In the genomic region with DNA sequence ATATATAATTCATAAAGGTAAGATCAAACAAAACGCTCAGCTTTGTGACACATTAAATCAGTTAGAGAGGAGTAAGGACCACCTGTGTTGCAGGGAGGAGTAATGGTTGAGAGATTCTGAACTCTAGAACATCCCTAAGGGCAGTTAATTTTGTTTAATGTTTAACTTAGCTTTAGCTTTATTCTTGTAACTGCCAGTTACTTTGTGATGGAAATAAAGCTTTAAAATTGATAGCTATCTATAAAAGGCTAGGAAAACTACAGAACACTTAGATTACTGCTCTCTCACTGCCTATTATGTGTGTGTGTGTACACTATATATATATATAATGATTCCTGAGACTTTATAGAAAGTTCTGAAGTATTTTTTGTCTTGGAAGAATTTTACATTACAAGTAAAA, we compare ENCODE assay signal across 12 cellular contexts. TPM values are rescaled to one million over a fixed set of nuclear protein-coding genes. Genes with fewer than 3 reads are reported as not detected.
DNase-seq lines count a peak whose midpoint lies in the region; ATAC-seq and TF ChIP-seq lines count a peak whose summit lies in the region.
"Had no signal": no experiment of that assay in that cellular context is flagged by ENCODE, and none has a peak within 500 bp of the region (broad histone marks: within the 10 kb centered on the region; RNA-seq: fewer than 3 reads in every experiment).

No MANE protein-coding gene starts in this region.

- CTCF ChIA-PET in activated CD8-positive, alpha-beta T cell treated with anti-CD3 and anti-CD28 coated beads for 36 hours (lab: Charles Lee), result interaction anchor here (0.6 to 2.0 kb wide), 3 partner anchors 13 to 655 kb away, joined by 3 to 9 read pairs (median 3); no protein-coding TSS in a partner anchor
- CTCF ChIA-PET in activated CD8-positive, alpha-beta T cell treated with anti-CD3 and anti-CD28 coated beads, Interleukin-2, amount 10 ng/mL, durations not matched to agents 7 days and 5 days (lab: Charles Lee), result interaction anchor here (1.2 to 2.1 kb wide), 2 partner anchors 148 to 190 kb away, joined by 3 to 10 read pairs; no protein-coding TSS in a partner anchor

- no peak for TF ChIP-seq POLR2A in spleen (IDR thresholded peaks at IDR 0.05)

- no peak for ATAC-seq in activated CD8-positive, alpha-beta T cell treated with anti-CD3 and anti-CD28 coated beads for 36 hours
- ATAC-seq in activated CD8-positive, alpha-beta T cell treated with anti-CD3 and anti-CD28 coated beads, Interleukin-2, amount 10 ng/mL, durations not matched to agents 7 days and 5 days, result no peak
- ATAC-seq: activated CD4-positive, CD25-positive, alpha-beta regulatory T cell treated with anti-CD3 and anti-CD28 coated beads, Interleukin-2, amount 50 U/mL, for 24 hours; Right ventricle myocardium inferior had no signal

- H3K4me3 Mint-ChIP-seq in activated CD8-positive, alpha-beta T cell treated with anti-CD3 and anti-CD28 coated beads for 36 hours, result no peak overlapping the region
- no peak overlapping the region for H3K4me3 Mint-ChIP-seq in activated CD8-positive, alpha-beta T cell treated with anti-CD3 and anti-CD28 coated beads, Interleukin-2, amount 10 ng/mL, durations not matched to agents 7 days and 5 days

- H3K27me3 ChIP-seq in spleen (replicated peaks in 1 of 7), result no peaks in the 10 kb centered on the region
- no peaks in the 10 kb centered on the region for H3K27me3 ChIP-seq in tibial artery

- H3K36me3 ChIP-seq in spleen (peaks cover 3 to 99% (median 70%) of the 10 kb centered on the region in 6 donors), tibial artery (peaks cover 55 to 61% (median 57%) of the 10 kb centered on the region in 3 donors)

- no peaks in the 10 kb centered on the region for H3K9me3 Mint-ChIP-seq in activated CD8-positive, alpha-beta T cell treated with anti-CD3 and anti-CD28 coated beads for 36 hours
- no peaks in the 10 kb centered on the region for H3K9me3 Mint-ChIP-seq in activated CD8-positive, alpha-beta T cell treated with anti-CD3 and anti-CD28 coated beads, Interleukin-2, amount 10 ng/mL, durations not matched to agents 7 days and 5 days (ENCODE audit: insufficient read depth)

- peak overlapping the region; percentile 78 for H3K27ac Mint-ChIP-seq in activated CD8-positive, alpha-beta T cell treated with anti-CD3 and anti-CD28 coated beads for 36 hours
- H3K27ac Mint-ChIP-seq in activated CD8-positive, alpha-beta T cell treated with anti-CD3 and anti-CD28 coated beads, Interleukin-2, amount 10 ng/mL, durations not matched to agents 7 days and 5 days, result no peak overlapping the region

- no peaks in the 10 kb centered on the region for H3K27me3 Mint-ChIP-seq in activated CD8-positive, alpha-beta T cell treated with anti-CD3 and anti-CD28 coated beads for 36 hours
- H3K27me3 Mint-ChIP-seq in activated CD8-positive, alpha-beta T cell treated with anti-CD3 and anti-CD28 coated beads, Interleukin-2, amount 10 ng/mL, durations not matched to agents 7 days and 5 days (ENCODE audit: low read depth), result no peaks in the 10 kb centered on the region

- DNase-seq in activated CD8-positive, alpha-beta T cell treated with anti-CD3 and anti-CD28 coated beads for 36 hours, result no peak
- no peak for DNase-seq in activated CD8-positive, alpha-beta T cell treated with anti-CD3 and anti-CD28 coated beads, Interleukin-2, amount 10 ng/mL, durations not matched to agents 7 days and 5 days
- DNase-seq in NCI-H526 (lab: John Stamatoyannopoulos, UW) (peak; percentile 28 to 58), epithelial cell of proximal tubule (ENCODE audit: low read depth) (peak; percentile 45), spleen (no peak), tibial artery (no peak), caudate nucleus (lab: John Stamatoyannopoulos, UW) (no peak), NCI-H510A (lab: John Stamatoyannopoulos, UW) (no peak)
- DNase-seq: NCI-H2081 had no signal

- H3K27ac ChIP-seq in spleen, result peak overlapping the region in 7 of 8 donors; percentile 23 to 68 (median 58)
- H3K27ac ChIP-seq in tibial artery, result peak overlapping the region in 1 of 2 donors; percentile 29
- no peak overlapping the region for H3K27ac ChIP-seq in caudate nucleus (ENCODE audit: low read depth, low read length)
- H3K27ac ChIP-seq: prostate gland had no signal

- peaks cover 31% of the 10 kb centered on the region for H3K4me1 Mint-ChIP-seq in activated CD8-positive, alpha-beta T cell treated with anti-CD3 and anti-CD28 coated beads for 36 hours (ENCODE audit: low read depth)
- H3K4me1 Mint-ChIP-seq in activated CD8-positive, alpha-beta T cell treated with anti-CD3 and anti-CD28 coated beads, Interleukin-2, amount 10 ng/mL, durations not matched to agents 7 days and 5 days (ENCODE audit: low read depth), result peaks cover 25% of the 10 kb centered on the region

- no peaks in the 10 kb centered on the region for H3K9me3 ChIP-seq in spleen
- H3K9me3 ChIP-seq in tibial artery, result no peaks in the 10 kb centered on the region
- H3K9me3 ChIP-seq: prostate gland had no signal

- H3K4me1 ChIP-seq in spleen (peaks cover 6 to 64% (median 30%) of the 10 kb centered on the region in 6 donors), tibial artery (peaks cover 0 to 22% (median 7%) of the 10 kb centered on the region in 4 donors)
- H3K4me1 ChIP-seq: prostate gland had no signal

- POLR2A ChIA-PET in activated CD8-positive, alpha-beta T cell treated with anti-CD3 and anti-CD28 coated beads for 36 hours (lab: Charles Lee), result no interaction called here
- POLR2A ChIA-PET in activated CD8-positive, alpha-beta T cell treated with anti-CD3 and anti-CD28 coated beads, Interleukin-2, amount 10 ng/mL, durations not matched to agents 7 days and 5 days (lab: Charles Lee), result interaction anchor here (2.7 kb wide), 1 partner anchor 50 kb away, joined by 15 read pairs; a partner anchor contains a TSS

- WGBS in spleen, 5 donors, result 46 to 54% (median 51%) methylated on average over 1 of the region's 1 CpG

- H3K4me3 ChIP-seq in epithelial cell of proximal tubule (ENCODE audit: low read depth, low read length) (peak overlapping the region; percentile 2), spleen (no peak overlapping the region), tibial artery (no peak overlapping the region)
- H3K4me3 ChIP-seq: prostate gland had no signal

- no peak for TF ChIP-seq CTCF in activated CD8-positive, alpha-beta T cell treated with anti-CD3 and anti-CD28 coated beads for 36 hours (IDR thresholded peaks at IDR 0.05)
- TF ChIP-seq CTCF in epithelial cell of proximal tubule (conservative IDR thresholded peaks at IDR 0.05; ENCODE audit: low read depth, low read length) (no peak), spleen (IDR thresholded peaks at IDR 0.05 in 8 of 11, conservative IDR thresholded peaks at IDR 0.05 in 3 of 11) (no peak), tibial artery (IDR thresholded peaks at IDR 0.05) (no peak)

- intact Hi-C loops in activated CD8-positive, alpha-beta T cell treated with anti-CD3 and anti-CD28 coated beads for 36 hours (cut with micrococcal nuclease), result loop anchor here (5.0 kb wide), 1 partner anchor 33 kb away; no protein-coding TSS in a partner anchor
- intact Hi-C loops in spleen (cut with DNase I; ENCODE audit: low total_unique reads) (no loop called here), tibial artery (cut with DNase I; ENCODE audit: low total_unique reads) (no loop called here)

- peaks cover 39% of the 10 kb centered on the region for H3K36me3 Mint-ChIP-seq in activated CD8-positive, alpha-beta T cell treated with anti-CD3 and anti-CD28 coated beads for 36 hours (ENCODE audit: low read depth)
- peaks cover 52% of the 10 kb centered on the region for H3K36me3 Mint-ChIP-seq in activated CD8-positive, alpha-beta T cell treated with anti-CD3 and anti-CD28 coated beads, Interleukin-2, amount 10 ng/mL, durations not matched to agents 7 days and 5 days (ENCODE audit: low read depth)

RNA-seq across cellular contexts. Expression of a gene that starts 37.8 kb away (rescaled TPM):
- 10 to 100 TPM; 34.2 to 37.4 TPM for total RNA-seq in activated CD8-positive, alpha-beta T cell treated with anti-CD3 and anti-CD28 coated beads for 36 hours
- total RNA-seq in activated CD8-positive, alpha-beta T cell treated with anti-CD3 and anti-CD28 coated beads, Interleukin-2, amount 10 ng/mL, durations not matched to agents 7 days and 5 days, result 10 to 100 TPM; 21.5 to 24.7 TPM
- total RNA-seq in epithelial cell of proximal tubule (44.4 and 44.6 TPM in 2 replicates), spleen (10 to 100 TPM; 14.4 to 30.9 (median 18.4) TPM)
- polyA plus RNA-seq in spleen, result 10 to 100 TPM; 23.9 to 28.3 (median 27.6) TPM

RNA-seq across cellular contexts. Expression of a gene that starts 38.0 kb away (rescaled TPM):
- 100 to 1,000 TPM; 239 to 248 TPM for total RNA-seq in activated CD8-positive, alpha-beta T cell treated with anti-CD3 and anti-CD28 coated beads for 36 hours
- total RNA-seq in activated CD8-positive, alpha-beta T cell treated with anti-CD3 and anti-CD28 coated beads, Interleukin-2, amount 10 ng/mL, durations not matched to agents 7 days and 5 days, result 100 to 1,000 TPM; 122 to 123 TPM
- 127 and 232 TPM in 2 replicates for total RNA-seq in epithelial cell of proximal tubule
- total RNA-seq in spleen, result 100 to 1,000 TPM; 202 to 649 (median 372) TPM
- polyA plus RNA-seq in spleen, result 10 to 100 TPM; 53.2 to 81.2 (median 65.8) TPM

RNA-seq across cellular contexts. Expression of a gene that starts 49.7 kb away (rescaled TPM):
- total RNA-seq in activated CD8-positive, alpha-beta T cell treated with anti-CD3 and anti-CD28 coated beads for 36 hours, result 100 to 1,000 TPM; 137 to 142 TPM
- 100 to 1,000 TPM; 126 to 131 TPM for total RNA-seq in activated CD8-positive, alpha-beta T cell treated with anti-CD3 and anti-CD28 coated beads, Interleukin-2, amount 10 ng/mL, durations not matched to agents 7 days and 5 days
- total RNA-seq in epithelial cell of proximal tubule (207 and 243 TPM in 2 replicates), spleen (100 to 1,000 TPM; 189 to 289 (median 256) TPM)
- 10 to 100 TPM; 47.8 to 73.9 (median 70.1) TPM for polyA plus RNA-seq in spleen

Comparison
In these comparisons a context has a peak if more than half of its experiments do, and no peak if none do; other contexts are left out.
1. DNase-seq: peak in NCI-H526 (2 of 2) and epithelial cell of proximal tubule (single experiment); none in activated CD8-positive, alpha-beta T cell treated with anti-CD3 and anti-CD28 coated beads for 36 hours (single experiment), activated CD8-positive, alpha-beta T cell treated with anti-CD3 and anti-CD28 coated beads, Interleukin-2, amount 10 ng/mL, durations not matched to agents 7 days and 5 days (single experiment), spleen (single experiment), tibial artery (0 of 2), caudate nucleus (0 of 61) and NCI-H510A (single experiment).